Comparison of ENCODE assay signal across 21 cellular contexts in genomic region chr13:74444161-74444571, GRCh38.
DNase-seq lines count a peak whose midpoint lies in the region; ATAC-seq and TF ChIP-seq lines count a peak whose summit lies in the region.
"Had no signal": no experiment of that assay in that cellular context is flagged by ENCODE, and none has a peak within 500 bp of the region (broad histone marks: within the 10 kb centered on the region; RNA-seq: fewer than 3 reads in every experiment).

No MANE protein-coding gene starts in this region.

- H2AFZ ChIP-seq in PC-9: no peak overlapping the region
- H2AFZ ChIP-seq: parathyroid adenoma had no signal

- no peak overlapping the region for H3K4me2 ChIP-seq in PC-9

- H3K4me1 ChIP-seq in HAP-1 (peaks cover 6% of the 10 kb centered on the region), PC-9 (replicated peaks; ENCODE audit: insufficient read depth) (no peaks in the 10 kb centered on the region)
- H3K4me1 ChIP-seq: parathyroid adenoma had no signal

- ATAC-seq in HG03039 (IDR thresholded peaks at IDR 0.05; ENCODE audit: unreplicated experiment): no peak
- ATAC-seq: GM12878, left ventricle myocardium superior had no signal

- no peaks in the 10 kb centered on the region for H3K79me2 ChIP-seq in PC-9 (ENCODE audit: low read depth)
- H3K79me2 ChIP-seq: parathyroid adenoma had no signal

- DNase-seq in HAP-1 (ENCODE audit: low spot score in 2 of 2): peak; percentile 55 to 64
- peak; percentile 38 to 45 for DNase-seq in PC-9
- no peak for DNase-seq in chondrocyte (ENCODE audit: low spot score)
- no peak for DNase-seq in osteocyte (ENCODE audit: extremely low spot score, unreplicated experiment)
- no peak for DNase-seq in amygdala (lab: John Stamatoyannopoulos, UW)
- no peak for DNase-seq in mucosa of gallbladder (ENCODE audit: low spot score)
- DNase-seq: activated B cell treated with CpG ODN at 0.5 μM for 24 hours; activated CD8-positive, alpha-beta memory T cell treated with anti-CD3 and anti-CD28 coated beads for 24 hours; activated naive CD8-positive, alpha-beta T cell treated with anti-CD3 and anti-CD28 coated beads, Interleukin-2, amount 10 ng/mL, durations not matched to agents 7 days and 5 days; endodermal cell; left ventricle myocardium superior; NCI-H1092; SHP77 had no signal

- H3K4me3 Mint-ChIP-seq in chondrocyte (ENCODE audit: unreplicated experiment): no peak overlapping the region
- H3K4me3 Mint-ChIP-seq in osteocyte (ENCODE audit: unreplicated experiment): no peak overlapping the region
- H3K4me3 Mint-ChIP-seq: activated B cell treated with CpG ODN at 0.5 μM for 24 hours; activated naive CD8-positive, alpha-beta T cell treated with anti-CD3 and anti-CD28 coated beads, Interleukin-2, amount 10 ng/mL, durations not matched to agents 7 days and 5 days; activated T-helper 1 cell treated with anti-CD3 and anti-CD28 coated beads, Interleukin-12 subunit alpha, Interleukin-12 subunit beta, Interleukin-2, Interleukin-4 antibody, amounts not matched to agents 30 ng/mL and 10 ng/mL and 1 ng/mL, durations not matched to agents 14 hours and 24 hours and 36 hours; B cell; central memory CD8-positive, alpha-beta T cell; endodermal cell; T-helper 1 cell treated with Interleukin-12 subunit alpha and Interleukin-12 subunit beta and Interleukin-4 antibody, amounts not matched to agents 30 μg/mL and 1 μg/mL, for 36 hours had no signal

- no peaks in the 10 kb centered on the region for H4K20me1 ChIP-seq in PC-9 (ENCODE audit: insufficient read depth)

- H3K27ac Mint-ChIP-seq in chondrocyte (ENCODE audit: unreplicated experiment): peak overlapping the region; percentile 65
- H3K27ac Mint-ChIP-seq in osteocyte (ENCODE audit: unreplicated experiment): peak overlapping the region; percentile 77
- H3K27ac Mint-ChIP-seq: activated B cell treated with CpG ODN at 0.5 μM for 24 hours; activated naive CD8-positive, alpha-beta T cell treated with anti-CD3 and anti-CD28 coated beads, Interleukin-2, amount 10 ng/mL, durations not matched to agents 7 days and 5 days; activated T-helper 1 cell treated with anti-CD3 and anti-CD28 coated beads, Interleukin-12 subunit alpha, Interleukin-12 subunit beta, Interleukin-2, Interleukin-4 antibody, amounts not matched to agents 30 ng/mL and 10 ng/mL and 1 ng/mL, durations not matched to agents 14 hours and 24 hours and 36 hours; B cell; endodermal cell; T-helper 1 cell treated with Interleukin-12 subunit alpha and Interleukin-12 subunit beta and Interleukin-4 antibody, amounts not matched to agents 30 μg/mL and 1 μg/mL, for 36 hours had no signal

- no peaks in the 10 kb centered on the region for H3K27me3 Mint-ChIP-seq in chondrocyte (ENCODE audit: low read depth)
- no peaks in the 10 kb centered on the region for H3K27me3 Mint-ChIP-seq in osteocyte (ENCODE audit: unreplicated experiment)
- H3K27me3 Mint-ChIP-seq: central memory CD8-positive, alpha-beta T cell had no signal

- no peaks in the 10 kb centered on the region for H3F3A ChIP-seq in PC-9 (ENCODE audit: insufficient read depth, low read depth)

- H3K36me3 Mint-ChIP-seq in chondrocyte (ENCODE audit: low read depth) (peaks cover 1% of the 10 kb centered on the region), osteocyte (ENCODE audit: unreplicated experiment) (peaks cover 4% of the 10 kb centered on the region)
- H3K36me3 Mint-ChIP-seq: activated naive CD8-positive, alpha-beta T cell treated with anti-CD3 and anti-CD28 coated beads, Interleukin-2, amount 10 ng/mL, durations not matched to agents 7 days and 5 days had no signal

- no peak overlapping the region for H3K27ac ChIP-seq in PC-9
- H3K27ac ChIP-seq: parathyroid adenoma, thoracic aorta had no signal

- H3K9me3 ChIP-seq in HAP-1 (no peaks in the 10 kb centered on the region), PC-9 (ENCODE audit: insufficient read depth, low read depth) (no peaks in the 10 kb centered on the region; the same call in 1 of the 2 replicates)
- H3K9me3 ChIP-seq: thoracic aorta had no signal

- H3K27me3 ChIP-seq in HAP-1 (ENCODE audit: low read depth) (no peaks in the 10 kb centered on the region), PC-9 (ENCODE audit: insufficient read depth, low read depth) (no peaks in the 10 kb centered on the region)

- POLR2A ChIA-PET in PC-9 (lab: Charles Lee; ENCODE audit: unreplicated experiment): interaction anchor here (0.7 kb wide), 1 partner anchor 54 kb away, joined by 3 read pairs; no protein-coding TSS in a partner anchor

- in situ Hi-C loops in HAP-1 (cut with MboI; ENCODE audit: low sequenced_read_pairs): no loop called here

- H3K4me1 Mint-ChIP-seq in chondrocyte (ENCODE audit: low read depth): peaks cover 28% of the 10 kb centered on the region
- H3K4me1 Mint-ChIP-seq in osteocyte (ENCODE audit: unreplicated experiment): peaks cover 31% of the 10 kb centered on the region
- H3K4me1 Mint-ChIP-seq: activated B cell treated with CpG ODN at 0.5 μM for 24 hours; activated naive CD8-positive, alpha-beta T cell treated with anti-CD3 and anti-CD28 coated beads, Interleukin-2, amount 10 ng/mL, durations not matched to agents 7 days and 5 days; B cell; central memory CD8-positive, alpha-beta T cell had no signal

- intact Hi-C loops in PC-9 (cut with micrococcal nuclease; ENCODE audit: unreplicated experiment): no loop called here

- no TSS peak for BruUV-seq in PC-9 (replicated peaks; lab: Mats Ljungman, UMichigan)

- TF ChIP-seq CTCF in PC-9 (conservative IDR thresholded peaks at IDR 0.05) (no peak), chondrocyte (IDR thresholded peaks at IDR 0.05) (no peak), osteocyte (IDR thresholded peaks at IDR 0.05) (no peak)

- no peaks in the 10 kb centered on the region for H3K9me2 ChIP-seq in PC-9 (ENCODE audit: insufficient read depth)

- CTCF ChIA-PET in PC-9 (lab: Charles Lee): no interaction called here

- H3K4me3 ChIP-seq in HAP-1 (no peak overlapping the region), PC-9 (no peak overlapping the region)
- H3K4me3 ChIP-seq: GM12878, thoracic aorta had no signal

- H3K36me3 ChIP-seq in HAP-1 (replicated peaks) (no peaks in the 10 kb centered on the region), PC-9 (ENCODE audit: low read depth) (no peaks in the 10 kb centered on the region)
- H3K36me3 ChIP-seq: thoracic aorta had no signal

- H3K9me3 Mint-ChIP-seq in chondrocyte (ENCODE audit: low read depth): peaks cover 13% of the 10 kb centered on the region
- H3K9me3 Mint-ChIP-seq in osteocyte (ENCODE audit: unreplicated experiment): peaks cover 5% of the 10 kb centered on the region
- H3K9me3 Mint-ChIP-seq: activated T-helper 1 cell treated with anti-CD3 and anti-CD28 coated beads, Interleukin-12 subunit alpha, Interleukin-12 subunit beta, Interleukin-2, Interleukin-4 antibody, amounts not matched to agents 30 ng/mL and 10 ng/mL and 1 ng/mL, durations not matched to agents 14 hours and 24 hours and 36 hours; central memory CD8-positive, alpha-beta T cell had no signal

Comparison
In these comparisons a context has a peak if more than half of its experiments do, and no peak if none do; other contexts are left out.
1. DNase-seq: peak in HAP-1 (2 of 2) and PC-9 (2 of 2); none in chondrocyte (single experiment), osteocyte (single experiment), amygdala (0 of 56) and mucosa of gallbladder (single experiment).